In the genomic region with DNA sequence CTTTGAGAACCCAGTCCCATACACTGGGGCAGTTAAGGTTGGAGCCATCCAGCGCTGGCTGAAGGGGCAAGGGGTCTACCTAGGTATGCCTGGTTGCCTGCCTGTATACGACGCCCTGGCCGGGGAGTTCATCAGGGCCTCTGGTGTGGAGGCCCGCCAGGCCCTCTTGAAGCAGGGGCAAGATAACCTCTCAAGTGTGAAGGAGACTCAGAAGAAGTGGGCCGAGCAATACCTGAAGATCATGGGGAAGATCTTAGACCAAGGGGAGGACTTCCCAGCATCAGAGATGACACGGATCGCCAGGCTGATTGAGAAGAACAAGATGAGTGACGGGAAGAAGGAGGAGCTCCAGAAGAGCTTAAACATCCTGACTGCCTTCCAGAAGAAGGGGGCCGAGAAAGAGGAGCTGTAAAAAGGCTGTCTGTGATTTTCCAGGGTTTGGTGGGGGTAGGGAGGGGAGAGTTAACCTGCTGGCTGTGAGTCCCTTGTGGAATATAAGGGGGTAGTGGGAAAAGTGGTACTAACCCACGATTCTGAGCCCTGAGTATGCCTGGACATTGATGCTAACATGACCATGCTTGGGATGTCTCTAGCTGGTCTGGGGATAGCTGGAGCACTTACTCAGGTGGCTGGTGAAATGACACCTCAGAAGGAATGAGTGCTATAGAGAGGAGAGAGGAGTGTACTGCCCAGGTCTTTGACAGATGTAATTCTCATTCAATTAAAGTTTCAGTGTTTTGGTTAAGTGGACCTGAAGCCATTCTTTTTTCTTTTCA, we compare ENCODE assay signal across 18 cellular contexts. TPM values are rescaled to one million over a fixed set of nuclear protein-coding genes. Genes with fewer than 3 reads are reported as not detected.
DNase-seq lines count a peak whose midpoint lies in the region; ATAC-seq and TF ChIP-seq lines count a peak whose summit lies in the region.
"Had no signal": no experiment of that assay in that cellular context is flagged by ENCODE, and none has a peak within 500 bp of the region (broad histone marks: within the 10 kb centered on the region; RNA-seq: fewer than 3 reads in every experiment).

No MANE protein-coding gene starts in this region.

- DNase-seq in activated CD8-positive, alpha-beta memory T cell treated with anti-CD3 and anti-CD28 coated beads, Interleukin-2, amount 10 ng/mL, durations not matched to agents 7 days and 5 days: no peak
- DNase-seq in activated CD8-positive, alpha-beta memory T cell treated with anti-CD3 and anti-CD28 coated beads, Interleukin-2, amount 50 U/mL, for 4 hours: no peak
- DNase-seq in HFFc6: no peak
- DNase-seq in activated naive CD8-positive, alpha-beta T cell treated with anti-CD3 and anti-CD28 coated beads, Interleukin-2, amount 50 U/mL, for 24 hours: no peak
- DNase-seq in natural killer cell treated with Interleukin-12 subunit alpha and Interleukin-12 subunit beta and Interleukin-15 and Interleukin-18, amount 100 ng/mL, for 72 hours (ENCODE audit: low spot score): no peak
- DNase-seq in dorsolateral prefrontal cortex: no peak
- DNase-seq: activated naive CD8-positive, alpha-beta T cell treated with anti-CD3 and anti-CD28 coated beads, Interleukin-2, amount 10 ng/mL, durations not matched to agents 7 days and 5 days; DMS 273 treated with DMSO at 0.1 percent for 48 hours; mesendoderm; NCI-H187; NCI-H526 treated with DMSO at 0.1 percent for 48 hours; RPMI8226; stimulated activated naive CD4-positive, alpha-beta T cell treated with Interleukin-2 at 50 U/mL for 16 hours had no signal

- no peaks in the 10 kb centered on the region for H3K27me3 Mint-ChIP-seq in activated CD8-positive, alpha-beta memory T cell treated with anti-CD3 and anti-CD28 coated beads, Interleukin-2, amount 10 ng/mL, durations not matched to agents 7 days and 5 days
- peaks cover 7% of the 10 kb centered on the region for H3K27me3 Mint-ChIP-seq in HFFc6 (ENCODE audit: insufficient read depth)
- no peaks in the 10 kb centered on the region for H3K27me3 Mint-ChIP-seq in activated naive CD8-positive, alpha-beta T cell treated with anti-CD3 and anti-CD28 coated beads, Interleukin-2, amount 50 U/mL, for 24 hours
- no peaks in the 10 kb centered on the region for H3K27me3 Mint-ChIP-seq in natural killer cell treated with Interleukin-12 subunit alpha and Interleukin-12 subunit beta and Interleukin-15 and Interleukin-18, amount 100 ng/mL, for 72 hours
- H3K27me3 Mint-ChIP-seq: activated naive CD8-positive, alpha-beta T cell treated with anti-CD3 and anti-CD28 coated beads, Interleukin-2, amount 10 ng/mL, durations not matched to agents 7 days and 5 days had no signal

- TF ChIP-seq CTCF in HFFc6 (IDR thresholded peaks at IDR 0.05): no peak
- TF ChIP-seq CTCF in dorsolateral prefrontal cortex (IDR thresholded peaks at IDR 0.05 in 54 of 56, conservative IDR thresholded peaks at IDR 0.05 in 2 of 56; ENCODE audit: low read depth in 1 of 56, partially characterized antibody in 56 of 56): no peak

- CTCF ChIA-PET in activated CD8-positive, alpha-beta memory T cell treated with anti-CD3 and anti-CD28 coated beads, Interleukin-2, amount 10 ng/mL, durations not matched to agents 7 days and 5 days (lab: Charles Lee): interaction anchor here (0.8 to 2.4 kb wide), 5 partner anchors 9 to 365 kb away, joined by 3 to 8 read pairs (median 5); a partner anchor contains a TSS

- H3K27ac ChIP-seq in dorsolateral prefrontal cortex: no peak overlapping the region
- H3K27ac ChIP-seq: gastroesophageal sphincter, skin epidermis, vagina had no signal

- intact Hi-C loops in dorsolateral prefrontal cortex (cut with DNase I): no loop called here

- no peak for ATAC-seq in activated CD8-positive, alpha-beta memory T cell treated with anti-CD3 and anti-CD28 coated beads, Interleukin-2, amount 10 ng/mL, durations not matched to agents 7 days and 5 days
- ATAC-seq in activated naive CD8-positive, alpha-beta T cell treated with anti-CD3 and anti-CD28 coated beads, Interleukin-2, amount 50 U/mL, for 24 hours: no peak
- ATAC-seq in natural killer cell treated with Interleukin-12 subunit alpha and Interleukin-12 subunit beta and Interleukin-15 and Interleukin-18, amount 100 ng/mL, for 72 hours: no peak
- ATAC-seq in GM18502 (IDR thresholded peaks at IDR 0.05; ENCODE audit: poor library complexity, unreplicated experiment): no peak
- no peak for ATAC-seq in GM19397 (IDR thresholded peaks at IDR 0.05; ENCODE audit: unreplicated experiment)
- ATAC-seq: gastroesophageal sphincter had no signal

- H3K27me3 ChIP-seq in dorsolateral prefrontal cortex: no peaks in the 10 kb centered on the region
- H3K27me3 ChIP-seq: gastroesophageal sphincter, vagina had no signal

- peaks cover 32% of the 10 kb centered on the region for H3K4me1 Mint-ChIP-seq in activated CD8-positive, alpha-beta memory T cell treated with anti-CD3 and anti-CD28 coated beads, Interleukin-2, amount 10 ng/mL, durations not matched to agents 7 days and 5 days
- peaks cover 34% of the 10 kb centered on the region for H3K4me1 Mint-ChIP-seq in HFFc6 (ENCODE audit: low read depth)
- H3K4me1 Mint-ChIP-seq in activated naive CD8-positive, alpha-beta T cell treated with anti-CD3 and anti-CD28 coated beads, Interleukin-2, amount 50 U/mL, for 24 hours: peaks cover 47% of the 10 kb centered on the region
- H3K4me1 Mint-ChIP-seq in natural killer cell treated with Interleukin-12 subunit alpha and Interleukin-12 subunit beta and Interleukin-15 and Interleukin-18, amount 100 ng/mL, for 72 hours (ENCODE audit: low read depth in 2 of 2): peaks cover 16 to 31% of the 10 kb centered on the region in 2 donors

- no peak overlapping the region for H3K4me3 Mint-ChIP-seq in activated CD8-positive, alpha-beta memory T cell treated with anti-CD3 and anti-CD28 coated beads, Interleukin-2, amount 10 ng/mL, durations not matched to agents 7 days and 5 days
- no peak overlapping the region for H3K4me3 Mint-ChIP-seq in HFFc6
- H3K4me3 Mint-ChIP-seq in activated naive CD8-positive, alpha-beta T cell treated with anti-CD3 and anti-CD28 coated beads, Interleukin-2, amount 50 U/mL, for 24 hours: no peak overlapping the region
- H3K4me3 Mint-ChIP-seq in natural killer cell treated with Interleukin-12 subunit alpha and Interleukin-12 subunit beta and Interleukin-15 and Interleukin-18, amount 100 ng/mL, for 72 hours: no peak overlapping the region
- H3K4me3 Mint-ChIP-seq: activated naive CD8-positive, alpha-beta T cell treated with anti-CD3 and anti-CD28 coated beads, Interleukin-2, amount 10 ng/mL, durations not matched to agents 7 days and 5 days had no signal

- peaks cover 42% of the 10 kb centered on the region for H3K36me3 Mint-ChIP-seq in activated CD8-positive, alpha-beta memory T cell treated with anti-CD3 and anti-CD28 coated beads, Interleukin-2, amount 10 ng/mL, durations not matched to agents 7 days and 5 days
- H3K36me3 Mint-ChIP-seq in HFFc6 (ENCODE audit: low read depth): peaks cover 21% of the 10 kb centered on the region
- H3K36me3 Mint-ChIP-seq in activated naive CD8-positive, alpha-beta T cell treated with anti-CD3 and anti-CD28 coated beads, Interleukin-2, amount 50 U/mL, for 24 hours (ENCODE audit: low read depth): peaks cover 46% of the 10 kb centered on the region
- peaks cover 12% of the 10 kb centered on the region for H3K36me3 Mint-ChIP-seq in natural killer cell treated with Interleukin-12 subunit alpha and Interleukin-12 subunit beta and Interleukin-15 and Interleukin-18, amount 100 ng/mL, for 72 hours

- no peak overlapping the region for H3K4me3 ChIP-seq in dorsolateral prefrontal cortex
- H3K4me3 ChIP-seq: gastroesophageal sphincter, skin epidermis, vagina had no signal

- H3K27ac Mint-ChIP-seq in activated CD8-positive, alpha-beta memory T cell treated with anti-CD3 and anti-CD28 coated beads, Interleukin-2, amount 10 ng/mL, durations not matched to agents 7 days and 5 days: peak overlapping the region; percentile 58
- H3K27ac Mint-ChIP-seq in HFFc6: peak overlapping the region; percentile 55
- H3K27ac Mint-ChIP-seq in activated naive CD8-positive, alpha-beta T cell treated with anti-CD3 and anti-CD28 coated beads, Interleukin-2, amount 50 U/mL, for 24 hours: peak overlapping the region; percentile 61
- H3K27ac Mint-ChIP-seq in natural killer cell treated with Interleukin-12 subunit alpha and Interleukin-12 subunit beta and Interleukin-15 and Interleukin-18, amount 100 ng/mL, for 72 hours: peak overlapping the region; percentile 68 to 75
- H3K27ac Mint-ChIP-seq: activated naive CD8-positive, alpha-beta T cell treated with anti-CD3 and anti-CD28 coated beads, Interleukin-2, amount 10 ng/mL, durations not matched to agents 7 days and 5 days had no signal

- no peaks in the 10 kb centered on the region for H3K9me3 Mint-ChIP-seq in activated CD8-positive, alpha-beta memory T cell treated with anti-CD3 and anti-CD28 coated beads, Interleukin-2, amount 10 ng/mL, durations not matched to agents 7 days and 5 days (ENCODE audit: low read depth)
- no peaks in the 10 kb centered on the region for H3K9me3 Mint-ChIP-seq in HFFc6
- H3K9me3 Mint-ChIP-seq in activated naive CD8-positive, alpha-beta T cell treated with anti-CD3 and anti-CD28 coated beads, Interleukin-2, amount 50 U/mL, for 24 hours: no peaks in the 10 kb centered on the region
- H3K9me3 Mint-ChIP-seq in natural killer cell treated with Interleukin-12 subunit alpha and Interleukin-12 subunit beta and Interleukin-15 and Interleukin-18, amount 100 ng/mL, for 72 hours: no peaks in the 10 kb centered on the region
- H3K9me3 Mint-ChIP-seq: activated naive CD8-positive, alpha-beta T cell treated with anti-CD3 and anti-CD28 coated beads, Interleukin-2, amount 10 ng/mL, durations not matched to agents 7 days and 5 days had no signal

RNA-seq across cellular contexts. Expression of a gene that starts 9.2 kb away (rescaled TPM):
- 100 to 1,000 TPM; 119 to 150 TPM for total RNA-seq in activated CD8-positive, alpha-beta memory T cell treated with anti-CD3 and anti-CD28 coated beads, Interleukin-2, amount 10 ng/mL, durations not matched to agents 7 days and 5 days
- total RNA-seq in HFFc6 (2021; fragmentation: NEBNext Ultra II Directional; extraction: Animal tissue kit (Norgen Biotek cat#: 25700)): 10 to 100 TPM; 84.2 to 94.7 (median 88.4) TPM
- total RNA-seq in natural killer cell treated with Interleukin-12 subunit alpha and Interleukin-12 subunit beta and Interleukin-15 and Interleukin-18, amount 100 ng/mL, for 72 hours: 10 to 100 TPM; 46.0 to 61.7 TPM
- 10 to 100 TPM; 31.1 to 63.4 (median 46.7) TPM for total RNA-seq in dorsolateral prefrontal cortex

RNA-seq across cellular contexts. Expression of a gene that starts 9.5 kb away (rescaled TPM):
- 10 to 100 TPM; 14.6 to 22.2 TPM for total RNA-seq in activated CD8-positive, alpha-beta memory T cell treated with anti-CD3 and anti-CD28 coated beads, Interleukin-2, amount 10 ng/mL, durations not matched to agents 7 days and 5 days
- 1 to 10 TPM; 3.9 to 5.5 (median 4.8) TPM for total RNA-seq in HFFc6 (2021; fragmentation: NEBNext Ultra II Directional; extraction: Animal tissue kit (Norgen Biotek cat#: 25700))
- total RNA-seq in natural killer cell treated with Interleukin-12 subunit alpha and Interleukin-12 subunit beta and Interleukin-15 and Interleukin-18, amount 100 ng/mL, for 72 hours: 10 to 100 TPM in 1 of 2 donors, 1 to 10 TPM in 1; 6.2 to 17.3 TPM
- total RNA-seq in dorsolateral prefrontal cortex: 10 to 100 TPM; 13.7 to 34.8 (median 21.9) TPM
